8 cellular contexts compared by ENCODE assay signal in genomic region chr16:69754143-69754468, GRCh38. TPM values are rescaled to one million over a fixed set of nuclear protein-coding genes. Genes with fewer than 3 reads are reported as not detected.
A peak's percentile ranks its signal among the peaks of the same experiment; 100 is the strongest.
DNase-seq lines count a peak whose midpoint lies in the region; ATAC-seq and TF ChIP-seq lines count a peak whose summit lies in the region.

No MANE protein-coding gene starts in this region.

- H3K4me3 Mint-ChIP-seq in Caco-2 (ENCODE audit: unreplicated experiment) (peak overlapping the region; percentile 96), osteocyte (ENCODE audit: unreplicated experiment) (peak overlapping the region; percentile 100)

- CTCF ChIA-PET in Caco-2 (lab: Charles Lee) = interaction anchor here (0.5 to 1.9 kb wide), 11 partner anchors 9 to 604 kb away, joined by 3 to 15 read pairs (median 5); partner anchors contain the start of gene NQO1
- CTCF ChIA-PET in PC-9 (lab: Charles Lee) = interaction anchor here (0.6 to 1.4 kb wide), 9 partner anchors 9 to 71 kb away, joined by 3 to 6 read pairs (median 4); no protein-coding TSS in a partner anchor

- no peak for DNase-seq in Caco-2
- no peak for DNase-seq in PC-9
- no peak for DNase-seq in epithelial cell of prostate (ENCODE audit: low read depth, low spot score)
- no peak for DNase-seq in osteocyte (ENCODE audit: extremely low spot score, unreplicated experiment)
- no peak for DNase-seq in NCI-H2171 (lab: John Stamatoyannopoulos, UW)
- no peak for DNase-seq in D341Med (ENCODE audit: low spot score)
- DNase-seq in stimulated activated CD4-positive, alpha-beta T cell treated with anti-CD3 and anti-CD28 coated beads, Interleukin-4, amount 100 ng/mL, for 1 hour = no peak

- peak overlapping the region; percentile 99 for H3K27ac Mint-ChIP-seq in Caco-2 (ENCODE audit: unreplicated experiment)
- H3K27ac Mint-ChIP-seq in osteocyte (ENCODE audit: unreplicated experiment) = peak overlapping the region; percentile 93

- H3K79me2 ChIP-seq in PC-9 (ENCODE audit: low read depth) = peaks cover 48% of the 10 kb centered on the region

- H3K27me3 ChIP-seq in Caco-2 (replicated peaks; ENCODE audit: control insufficient read depth, insufficient read depth, low read length) (no peaks in the 10 kb centered on the region), PC-9 (ENCODE audit: insufficient read depth, low read depth) (no peaks in the 10 kb centered on the region)

- TF ChIP-seq CTCF in Caco-2 (IDR thresholded peaks at IDR 0.05; ENCODE audit: insufficient read depth in 1 of 2, low read depth in 1 of 2, low read length in 1 of 2, severe bottlenecking in 1 of 2, unreplicated experiment in 1 of 2) (no peak), PC-9 (conservative IDR thresholded peaks at IDR 0.05) (no peak), osteocyte (IDR thresholded peaks at IDR 0.05) (no peak)

- H3K4me3 ChIP-seq in Caco-2 (ENCODE audit: low read depth, low read length) = peak overlapping the region; percentile 74
- peak overlapping the region; percentile 95 for H3K4me3 ChIP-seq in PC-9

- H3K36me3 Mint-ChIP-seq in Caco-2 (ENCODE audit: insufficient read depth, unreplicated experiment) (peaks cover 60% of the 10 kb centered on the region), osteocyte (ENCODE audit: unreplicated experiment) (peaks cover 9% of the 10 kb centered on the region)

- POLR2A ChIA-PET in Caco-2 (lab: Charles Lee) (interaction anchor here (1.1 to 2.5 kb wide), 8 partner anchors 9 to 358 kb away, joined by 3 to 31 read pairs (median 4); partner anchors contain the start of genes NQO1 and WWP2), PC-9 (lab: Charles Lee; ENCODE audit: unreplicated experiment) (interaction anchor here (0.5 to 0.6 kb wide), 2 partner anchors 16 to 121 kb away, joined by 3 to 7 read pairs; no protein-coding TSS in a partner anchor)

- intact Hi-C loops in Caco-2 (cut with micrococcal nuclease; ENCODE audit: unreplicated experiment) (loop anchor here (1.0 kb wide), 2 partner anchors 45 to 358 kb away; no protein-coding TSS in a partner anchor), PC-9 (cut with micrococcal nuclease; ENCODE audit: unreplicated experiment) (loop anchor here (1.0 kb wide), 3 partner anchors 28 to 358 kb away; partner anchors contain the start of gene NQO1)

- H3K4me1 Mint-ChIP-seq in Caco-2 (ENCODE audit: low read depth, unreplicated experiment) = peaks cover 9% of the 10 kb centered on the region
- peaks cover 23% of the 10 kb centered on the region for H3K4me1 Mint-ChIP-seq in osteocyte (ENCODE audit: unreplicated experiment)

- H4K20me1 ChIP-seq in PC-9 (ENCODE audit: insufficient read depth) = peaks cover 13% of the 10 kb centered on the region; the same call in 1 of the 2 replicates

- H3K9me3 Mint-ChIP-seq in Caco-2 (ENCODE audit: unreplicated experiment) (no peaks in the 10 kb centered on the region), osteocyte (ENCODE audit: unreplicated experiment) (no peaks in the 10 kb centered on the region)

- H3K27ac ChIP-seq in PC-9 = peak overlapping the region; percentile 52; the same call in 1 of the 2 replicates
- H3K27ac ChIP-seq in epithelial cell of prostate = peak overlapping the region; percentile 41

- ATAC-seq in GM21576 (IDR thresholded peaks at IDR 0.05; ENCODE audit: unreplicated experiment) = no peak

- H3K9me2 ChIP-seq in PC-9 (ENCODE audit: insufficient read depth) = no peaks in the 10 kb centered on the region

- no peaks in the 10 kb centered on the region for H3K9me3 ChIP-seq in Caco-2
- H3K9me3 ChIP-seq in PC-9 (ENCODE audit: insufficient read depth, low read depth) = no peaks in the 10 kb centered on the region

- peak overlapping the region; percentile 96 for H3K4me2 ChIP-seq in PC-9

- no peaks in the 10 kb centered on the region; the same call in 1 of the 2 replicates for H3F3A ChIP-seq in PC-9 (ENCODE audit: insufficient read depth, low read depth)

- H3K4me1 ChIP-seq in Caco-2 (peaks cover 9% of the 10 kb centered on the region), PC-9 (replicated peaks; ENCODE audit: insufficient read depth) (peaks cover 20% of the 10 kb centered on the region)

- TSS peak; percentile 69 for BruUV-seq in Caco-2 (replicated peaks; lab: Mats Ljungman, UMichigan)
- BruUV-seq in PC-9 (replicated peaks; lab: Mats Ljungman, UMichigan) = no TSS peak

- H3K27me3 Mint-ChIP-seq in Caco-2 (ENCODE audit: insufficient read depth, unreplicated experiment) (peaks cover 2% of the 10 kb centered on the region), osteocyte (ENCODE audit: unreplicated experiment) (peaks cover 3% of the 10 kb centered on the region)

- peaks cover 4% of the 10 kb centered on the region for H3K36me3 ChIP-seq in Caco-2 (ENCODE audit: control insufficient read depth, insufficient read depth, low read length)
- H3K36me3 ChIP-seq in PC-9 (ENCODE audit: low read depth) = peaks cover 19% of the 10 kb centered on the region

- H2AFZ ChIP-seq in PC-9 = peak overlapping the region; percentile 94; the same call in 1 of the 2 replicates

RNA-seq across cellular contexts. Expression of gene NOB1, which starts 0.6 kb away (rescaled TPM):
- total RNA-seq in Caco-2 (2022) = 115 and 120 TPM in 2 replicates
- total RNA-seq in PC-9 (2021) = 66.9 and 93.2 TPM in 2 replicates
- 41.9 and 43.3 TPM in 2 replicates for total RNA-seq in osteocyte

RNA-seq across cellular contexts. Expression of gene WWP2, which starts 8.0 kb away (rescaled TPM):
- total RNA-seq in Caco-2 (2022) = 39.7 and 43.9 TPM in 2 replicates
- total RNA-seq in PC-9 (2021) = 38.8 and 46.4 TPM in 2 replicates
- 36.2 and 38.2 TPM in 2 replicates for total RNA-seq in osteocyte

RNA-seq across cellular contexts. Expression of gene NQO1, which starts 27.7 kb away (rescaled TPM):
- total RNA-seq in Caco-2 (2022) = 96.2 and 119 TPM in 2 replicates
- 837 and 853 TPM in 2 replicates for total RNA-seq in PC-9 (2021)
- total RNA-seq in osteocyte = 389 and 470 TPM in 2 replicates
